In genomic region chr3:31648286-31648968, GRCh38 we compare ENCODE assay signal across 10 cellular contexts.
"Had no signal": no experiment of that assay in that cellular context is flagged by ENCODE, and none has a peak within 500 bp of the region (broad histone marks: within the 10 kb centered on the region; RNA-seq: fewer than 3 reads in every experiment).

No MANE protein-coding gene starts in this region.

- DNase-seq: activated CD4-positive, alpha-beta memory T cell treated with anti-CD3 and anti-CD28 coated beads for 36 hours; activated CD4-positive, CD25-positive, alpha-beta regulatory T cell treated with anti-CD3 and anti-CD28 coated beads, Interleukin-2, amount 50 U/mL, for 72 hours; activated CD8-positive, alpha-beta memory T cell treated with anti-CD3 and anti-CD28 coated beads, Interleukin-2, amount 50 U/mL, for 4 hours; activated T-cell treated with anti-CD3 and anti-CD28 coated beads, Interleukin-2, amount 50 U/mL, for 72 hours; effector memory CD8-positive, alpha-beta T cell; kidney; right cardiac atrium had no signal

- H3K27ac Mint-ChIP-seq: activated CD4-positive, alpha-beta memory T cell treated with anti-CD3 and anti-CD28 coated beads for 36 hours; activated T-cell treated with anti-CD3 and anti-CD28 coated beads, Interleukin-2, amount 50 U/mL, for 72 hours; dendritic cell treated with granulocyte-macrophage colony-stimulating factor and Interleukin-4, amounts not matched to agents 40 ng/mL and 50 ng/mL, for 4 days had no signal

- H3K4me1 Mint-ChIP-seq: mesothelial cell of epicardium had no signal

- H3K27me3 Mint-ChIP-seq: activated CD4-positive, alpha-beta memory T cell treated with anti-CD3 and anti-CD28 coated beads for 36 hours; dendritic cell treated with granulocyte-macrophage colony-stimulating factor and Interleukin-4, amounts not matched to agents 40 ng/mL and 50 ng/mL, for 4 days; effector memory CD8-positive, alpha-beta T cell; progenitor cell of endocrine pancreas had no signal

- ATAC-seq: activated T-cell treated with anti-CD3 and anti-CD28 coated beads, Interleukin-2, amount 50 U/mL, for 72 hours; effector memory CD8-positive, alpha-beta T cell had no signal

- H3K4me3 Mint-ChIP-seq: activated CD4-positive, alpha-beta memory T cell treated with anti-CD3 and anti-CD28 coated beads for 36 hours; activated T-cell treated with anti-CD3 and anti-CD28 coated beads, Interleukin-2, amount 50 U/mL, for 72 hours; dendritic cell treated with granulocyte-macrophage colony-stimulating factor and Interleukin-4, amounts not matched to agents 40 ng/mL and 50 ng/mL, for 4 days; effector memory CD8-positive, alpha-beta T cell; mesothelial cell of epicardium had no signal
